ENCODE assay signal across 14 cellular contexts in genomic region chrX:15579778-15580747, GRCh38. TPM values are rescaled to one million over a fixed set of nuclear protein-coding genes. Genes with fewer than 3 reads are reported as not detected.
DNase-seq lines count a peak whose midpoint lies in the region; ATAC-seq, FAIRE-seq and TF ChIP-seq lines count a peak whose summit lies in the region.
"Had no signal": no experiment of that assay in that cellular context is flagged by ENCODE, and none has a peak within 500 bp of the region (broad histone marks: within the 10 kb centered on the region; RNA-seq: fewer than 3 reads in every experiment).

No MANE protein-coding gene starts in this region.

- H3K9ac ChIP-seq in astrocyte (ENCODE audit: low read length) (no peak overlapping the region), neural progenitor cell (no peak overlapping the region)

- H3K36me3 Mint-ChIP-seq in astrocyte (ENCODE audit: low read depth, unreplicated experiment) (no peaks in the 10 kb centered on the region), neural progenitor cell (no peaks in the 10 kb centered on the region)
- H3K36me3 Mint-ChIP-seq in activated T-cell treated with anti-CD3 and anti-CD28 coated beads, Interleukin-2, amount 50 U/mL, for 24 hours (ENCODE audit: low read depth) = no peaks in the 10 kb centered on the region
- H3K36me3 Mint-ChIP-seq in activated T-cell treated with anti-CD3 and anti-CD28 coated beads, Interleukin-2, amount 50 U/mL, for 72 hours (ENCODE audit: insufficient read depth in 2 of 2) = no peaks in the 10 kb centered on the region
- H3K36me3 Mint-ChIP-seq: activated naive CD8-positive, alpha-beta T cell treated with anti-CD3 and anti-CD28 coated beads, Interleukin-2, amount 10 ng/mL, durations not matched to agents 7 days and 5 days; natural killer cell had no signal

- H3K9me3 Mint-ChIP-seq in astrocyte (ENCODE audit: unreplicated experiment) (no peaks in the 10 kb centered on the region), neural progenitor cell (no peaks in the 10 kb centered on the region)
- no peaks in the 10 kb centered on the region for H3K9me3 Mint-ChIP-seq in activated T-cell treated with anti-CD3 and anti-CD28 coated beads, Interleukin-2, amount 50 U/mL, for 24 hours
- no peaks in the 10 kb centered on the region for H3K9me3 Mint-ChIP-seq in activated T-cell treated with anti-CD3 and anti-CD28 coated beads, Interleukin-2, amount 50 U/mL, for 72 hours
- H3K9me3 Mint-ChIP-seq: activated naive CD8-positive, alpha-beta T cell treated with anti-CD3 and anti-CD28 coated beads, Interleukin-2, amount 10 ng/mL, durations not matched to agents 7 days and 5 days; natural killer cell had no signal

- H3K36me3 ChIP-seq in astrocyte (ENCODE audit: insufficient read depth, low read length) (no peaks in the 10 kb centered on the region), heart left ventricle (peaks cover 0 to 25% (median 0%) of the 10 kb centered on the region in 9 donors), neural progenitor cell (no peaks in the 10 kb centered on the region)

- H3F3A ChIP-seq in neural progenitor cell (ENCODE audit: low read depth) = peaks cover 14% of the 10 kb centered on the region

- no peak overlapping the region for H3K4me3 ChIP-seq in astrocyte (ENCODE audit: insufficient read depth, low read depth, low read length)
- no peak overlapping the region for H3K4me3 ChIP-seq in heart left ventricle
- no peak overlapping the region for H3K4me3 ChIP-seq in neural progenitor cell

- no peak overlapping the region for H3K4me3 Mint-ChIP-seq in astrocyte (ENCODE audit: unreplicated experiment)
- H3K4me3 Mint-ChIP-seq in neural progenitor cell = no peak overlapping the region
- H3K4me3 Mint-ChIP-seq in activated T-cell treated with anti-CD3 and anti-CD28 coated beads, Interleukin-2, amount 50 U/mL, for 24 hours = no peak overlapping the region
- H3K4me3 Mint-ChIP-seq in activated T-cell treated with anti-CD3 and anti-CD28 coated beads, Interleukin-2, amount 50 U/mL, for 72 hours = no peak overlapping the region
- H3K4me3 Mint-ChIP-seq: activated naive CD8-positive, alpha-beta T cell treated with anti-CD3 and anti-CD28 coated beads, Interleukin-2, amount 10 ng/mL, durations not matched to agents 7 days and 5 days; natural killer cell had no signal

- H4K20me1 ChIP-seq in astrocyte (ENCODE audit: insufficient read depth, low read length) = no peaks in the 10 kb centered on the region
- no peaks in the 10 kb centered on the region for H4K20me1 ChIP-seq in neural progenitor cell (ENCODE audit: low read depth)

- peak; percentile 91 for FAIRE-seq in astrocyte (lab: Jason Lieb, UNC)

- H3K9me3 ChIP-seq in astrocyte (ENCODE audit: insufficient read depth, low read depth, low read length) = no peaks in the 10 kb centered on the region
- H3K9me3 ChIP-seq in heart left ventricle = peaks cover 0 to 4% (median 0%) of the 10 kb centered on the region in 12 donors
- H3K9me3 ChIP-seq in neural progenitor cell (ENCODE audit: low read depth) = no peaks in the 10 kb centered on the region

- peak; percentile 7 for DNase-seq in H4 (ENCODE audit: low spot score)
- DNase-seq in astrocyte (ENCODE audit: low read depth) = peak; percentile 63
- peak; percentile 25 to 57 (median 40) for DNase-seq in heart left ventricle
- DNase-seq in neural progenitor cell (ENCODE audit: low spot score) = peak; percentile 11
- no peak for DNase-seq in AG20443 (ENCODE audit: low spot score)
- DNase-seq in activated T-cell treated with anti-CD3 and anti-CD28 coated beads, Interleukin-2, amount 50 U/mL, for 24 hours = no peak
- no peak for DNase-seq in activated T-cell treated with anti-CD3 and anti-CD28 coated beads, Interleukin-2, amount 50 U/mL, for 72 hours
- DNase-seq: activated naive CD8-positive, alpha-beta T cell treated with anti-CD3 and anti-CD28 coated beads, Interleukin-2, amount 10 ng/mL, durations not matched to agents 7 days and 5 days; DND-41; effector CD8-positive, alpha-beta T cell; natural killer cell; NCI-H2227 treated with DMSO at 0.1 percent for 48 hours; T1000 had no signal

- H2AFZ ChIP-seq in astrocyte (ENCODE audit: low read depth, low read length) (no peak overlapping the region), neural progenitor cell (replicated peaks) (no peak overlapping the region)

- H3K4me1 ChIP-seq in astrocyte (ENCODE audit: insufficient read depth, low read length) = no peaks in the 10 kb centered on the region
- peaks cover 0 to 18% (median 0%) of the 10 kb centered on the region in 12 donors for H3K4me1 ChIP-seq in heart left ventricle
- H3K4me1 ChIP-seq in neural progenitor cell = peaks cover 26% of the 10 kb centered on the region

- intact Hi-C loops in heart left ventricle (cut with DNase I) = loop anchor here in 1 of 10 donors (10.0 kb wide), 1 partner anchor 235 kb away; no protein-coding TSS in a partner anchor

- TF ChIP-seq POLR2A in heart left ventricle (IDR thresholded peaks at IDR 0.05) = no peak

- H3K4me1 Mint-ChIP-seq in astrocyte (ENCODE audit: low read depth, unreplicated experiment) (no peaks in the 10 kb centered on the region), neural progenitor cell (peaks cover 4% of the 10 kb centered on the region)
- no peaks in the 10 kb centered on the region for H3K4me1 Mint-ChIP-seq in activated T-cell treated with anti-CD3 and anti-CD28 coated beads, Interleukin-2, amount 50 U/mL, for 24 hours (ENCODE audit: low read depth)
- H3K4me1 Mint-ChIP-seq in activated T-cell treated with anti-CD3 and anti-CD28 coated beads, Interleukin-2, amount 50 U/mL, for 72 hours (ENCODE audit: low read depth) = no peaks in the 10 kb centered on the region
- H3K4me1 Mint-ChIP-seq: activated naive CD8-positive, alpha-beta T cell treated with anti-CD3 and anti-CD28 coated beads, Interleukin-2, amount 10 ng/mL, durations not matched to agents 7 days and 5 days; natural killer cell had no signal

- H3K27me3 Mint-ChIP-seq in astrocyte (ENCODE audit: low read depth, unreplicated experiment) (no peaks in the 10 kb centered on the region), neural progenitor cell (ENCODE audit: insufficient read depth, low read depth) (no peaks in the 10 kb centered on the region)
- peaks cover 56% of the 10 kb centered on the region for H3K27me3 Mint-ChIP-seq in activated T-cell treated with anti-CD3 and anti-CD28 coated beads, Interleukin-2, amount 50 U/mL, for 24 hours
- H3K27me3 Mint-ChIP-seq in activated T-cell treated with anti-CD3 and anti-CD28 coated beads, Interleukin-2, amount 50 U/mL, for 72 hours (ENCODE audit: low read depth) = peaks cover 70% of the 10 kb centered on the region

- ATAC-seq in heart left ventricle (peak; percentile 80 to 96 (median 91)), HG02885 (IDR thresholded peaks at IDR 0.05; ENCODE audit: poor library complexity, unreplicated experiment) (no peak)
- no peak for ATAC-seq in activated T-cell treated with anti-CD3 and anti-CD28 coated beads, Interleukin-2, amount 50 U/mL, for 72 hours (replicated peaks in 1 of 2)
- ATAC-seq: natural killer cell had no signal

- WGBS in heart left ventricle, 4 donors = 36 to 48% (median 41%) methylated on average over 5 of the region's 5 CpGs

- H3K79me2 ChIP-seq in astrocyte (ENCODE audit: insufficient read depth, low read length) (no peaks in the 10 kb centered on the region), neural progenitor cell (ENCODE audit: low read depth) (no peaks in the 10 kb centered on the region)

- H3K27me3 ChIP-seq in astrocyte (ENCODE audit: insufficient read depth, low read length) = no peaks in the 10 kb centered on the region
- peaks cover 0 to 49% (median 0%) of the 10 kb centered on the region in 9 donors for H3K27me3 ChIP-seq in heart left ventricle
- H3K27me3 ChIP-seq in neural progenitor cell = no peaks in the 10 kb centered on the region

- H3K4me2 ChIP-seq in astrocyte (ENCODE audit: low read length) = no peak overlapping the region
- peak overlapping the region; percentile 44 for H3K4me2 ChIP-seq in neural progenitor cell

- H3K27ac Mint-ChIP-seq in astrocyte (ENCODE audit: unreplicated experiment) = no peak overlapping the region
- peak overlapping the region; percentile 2 for H3K27ac Mint-ChIP-seq in neural progenitor cell
- no peak overlapping the region for H3K27ac Mint-ChIP-seq in activated T-cell treated with anti-CD3 and anti-CD28 coated beads, Interleukin-2, amount 50 U/mL, for 24 hours
- H3K27ac Mint-ChIP-seq in activated T-cell treated with anti-CD3 and anti-CD28 coated beads, Interleukin-2, amount 50 U/mL, for 72 hours = no peak overlapping the region
- H3K27ac Mint-ChIP-seq: activated naive CD8-positive, alpha-beta T cell treated with anti-CD3 and anti-CD28 coated beads, Interleukin-2, amount 10 ng/mL, durations not matched to agents 7 days and 5 days; natural killer cell had no signal

- H3K27ac ChIP-seq in astrocyte (ENCODE audit: low read depth, low read length) = no peak overlapping the region
- peak overlapping the region in 8 of 12 donors; percentile 17 to 76 (median 58) for H3K27ac ChIP-seq in heart left ventricle
- peak overlapping the region; percentile 41 for H3K27ac ChIP-seq in neural progenitor cell

- TF ChIP-seq CTCF in astrocyte (IDR thresholded peaks at IDR 0.05; ENCODE audit: insufficient read depth, low read depth, low read length) = no peak
- no peak for TF ChIP-seq CTCF in heart left ventricle (IDR thresholded peaks at IDR 0.05)
- no peak for TF ChIP-seq CTCF in neural progenitor cell (IDR thresholded peaks at IDR 0.05)

RNA-seq across cellular contexts. Expression of gene ACE2, which starts 20.7 kb away (rescaled TPM):
- total RNA-seq in H4 (2014; rRNA removed; shearing (Covaris generic)) = not detected in 2 replicates
- not detected in 2 replicates for total RNA-seq in astrocyte
- 10 to 100 TPM; 15.6 to 59.4 (median 20.7) TPM for total RNA-seq in heart left ventricle
- polyA plus RNA-seq in heart left ventricle = 1 to 10 TPM; 5.0 to 9.2 TPM
- 0.15 and 0.17 TPM in 2 replicates for total RNA-seq in neural progenitor cell (ENCODE audit: low replicate concordance)
- total RNA-seq in activated T-cell treated with anti-CD3 and anti-CD28 coated beads, Interleukin-2, amount 50 U/mL, for 72 hours = under 1 TPM; 0.16 to 0.53 TPM
- total RNA-seq: activated naive CD8-positive, alpha-beta T cell treated with anti-CD3 and anti-CD28 coated beads, Interleukin-2, amount 10 ng/mL, durations not matched to agents 7 days and 5 days; natural killer cell had no signal

Comparison
In these comparisons a context has a peak if more than half of its experiments do, and no peak if none do; other contexts are left out.
1. DNase-seq: peak in H4 (single experiment), astrocyte (single experiment), heart left ventricle (5 of 5) and neural progenitor cell (single experiment); none in AG20443 (single experiment), activated T-cell treated with anti-CD3 and anti-CD28 coated beads, Interleukin-2, amount 50 U/mL, for 24 hours (single experiment) and activated T-cell treated with anti-CD3 and anti-CD28 coated beads, Interleukin-2, amount 50 U/mL, for 72 hours (0 of 2).
2. ATAC-seq: peak in heart left ventricle (4 of 4); none in HG02885 (single experiment) and activated T-cell treated with anti-CD3 and anti-CD28 coated beads, Interleukin-2, amount 50 U/mL, for 72 hours (0 of 2).
3. RNA of gene ACE2, which starts 20.7 kb away (total RNA-seq): 15.6 to 59.4 TPM in heart left ventricle; 0.16 to 0.53 TPM in activated T-cell treated with anti-CD3 and anti-CD28 coated beads, Interleukin-2, amount 50 U/mL, for 72 hours, 0.15 to 0.17 TPM in neural progenitor cell, not detected in astrocyte and not detected in H4; every median in the first group is over 10 times any median in the second.